ENCODE assay signal across 1 cellular context in the genomic region with DNA sequence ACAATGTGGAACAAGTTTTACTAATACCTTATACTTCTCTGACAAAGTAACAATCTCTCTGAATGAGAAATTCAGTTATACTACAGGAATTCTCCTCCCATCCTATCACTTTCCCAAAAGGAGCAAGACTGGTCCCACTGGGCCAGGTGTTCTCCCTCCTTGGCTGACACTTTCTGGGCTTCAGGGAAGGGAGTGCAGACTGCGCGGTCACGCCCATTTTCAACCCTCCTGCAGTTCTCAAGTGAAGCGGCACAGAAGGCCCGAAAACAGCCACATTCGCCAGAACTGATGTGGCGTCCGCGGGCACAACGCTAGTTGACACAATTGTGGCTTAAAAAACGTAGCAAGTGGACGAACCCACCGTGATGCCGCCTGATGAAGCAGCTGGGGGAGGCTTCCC.
TF ChIP-seq lines count a peak whose summit lies in the region.

No MANE protein-coding gene starts in this region.

TF ChIP-seq in IMR-90, 13 proteins besides CTCF, POLR2A, EP300 and RAD21:
- TF ChIP-seq, protein P1, sequence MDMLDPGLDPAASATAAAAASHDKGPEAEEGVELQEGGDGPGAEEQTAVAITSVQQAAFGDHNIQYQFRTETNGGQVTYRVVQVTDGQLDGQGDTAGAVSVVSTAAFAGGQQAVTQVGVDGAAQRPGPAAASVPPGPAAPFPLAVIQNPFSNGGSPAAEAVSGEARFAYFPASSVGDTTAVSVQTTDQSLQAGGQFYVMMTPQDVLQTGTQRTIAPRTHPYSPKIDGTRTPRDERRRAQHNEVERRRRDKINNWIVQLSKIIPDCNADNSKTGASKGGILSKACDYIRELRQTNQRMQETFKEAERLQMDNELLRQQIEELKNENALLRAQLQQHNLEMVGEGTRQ (IDR thresholded peaks at IDR 0.05; ENCODE audit: low read depth, low read length), result no peak
- TF ChIP-seq NFE2L2 (IDR thresholded peaks at IDR 0.05; ENCODE audit: low read depth, low read length) (no peak), BHLHE40 (IDR thresholded peaks at IDR 0.05; ENCODE audit: low read depth, low read length) (no peak), RFX5 (IDR thresholded peaks at IDR 0.05; ENCODE audit: low read depth, low read length) (no peak), MXI1 (IDR thresholded peaks at IDR 0.05; ENCODE audit: borderline replicate concordance, low read depth, low read length) (no peak), RCOR1 (IDR thresholded peaks at IDR 0.05; ENCODE audit: insufficient replicate concordance, low read length) (no peak), FOS (IDR thresholded peaks at IDR 0.05; ENCODE audit: low read depth, low read length) (no peak), SMC3 (IDR thresholded peaks at IDR 0.05; ENCODE audit: low read depth, low read length) (no peak), CEBPB (IDR thresholded peaks at IDR 0.05; ENCODE audit: low read depth, low read length) (no peak), MAFK (IDR thresholded peaks at IDR 0.05; ENCODE audit: low read depth, low read length) (no peak), MAZ (IDR thresholded peaks at IDR 0.05; ENCODE audit: borderline replicate concordance, low read depth, low read length) (no peak), CHD1 (IDR thresholded peaks at IDR 0.05; ENCODE audit: low read depth, low read length) (no peak)
- TF ChIP-seq, protein P2, sequence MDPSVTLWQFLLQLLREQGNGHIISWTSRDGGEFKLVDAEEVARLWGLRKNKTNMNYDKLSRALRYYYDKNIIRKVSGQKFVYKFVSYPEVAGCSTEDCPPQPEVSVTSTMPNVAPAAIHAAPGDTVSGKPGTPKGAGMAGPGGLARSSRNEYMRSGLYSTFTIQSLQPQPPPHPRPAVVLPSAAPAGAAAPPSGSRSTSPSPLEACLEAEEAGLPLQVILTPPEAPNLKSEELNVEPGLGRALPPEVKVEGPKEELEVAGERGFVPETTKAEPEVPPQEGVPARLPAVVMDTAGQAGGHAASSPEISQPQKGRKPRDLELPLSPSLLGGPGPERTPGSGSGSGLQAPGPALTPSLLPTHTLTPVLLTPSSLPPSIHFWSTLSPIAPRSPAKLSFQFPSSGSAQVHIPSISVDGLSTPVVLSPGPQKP (IDR thresholded peaks at IDR 0.05; ENCODE audit: borderline replicate concordance, low read depth, low read length), result no peak
